8 cellular contexts compared by ENCODE assay signal in genomic region chr14:92973265-92973797, GRCh38. TPM values are rescaled to one million over a fixed set of nuclear protein-coding genes. Genes with fewer than 3 reads are reported as not detected.
DNase-seq lines count a peak whose midpoint lies in the region; ATAC-seq lines count a peak whose summit lies in the region.

No MANE protein-coding gene starts in this region.

- DNase-seq in NCI-H510A treated with DMSO at 0.1 percent for 48 hours (lab: John Stamatoyannopoulos, UW) (peak; percentile 82), NCI-H510A (lab: John Stamatoyannopoulos, UW) (no peak), M059J (ENCODE audit: low read depth) (peak; percentile 64), amygdala (lab: John Stamatoyannopoulos, UW) (peak in 53 of 56 donors; percentile 42 to 94 (median 75)), left ventricle myocardium superior (peak; percentile 90), retina (peak; percentile 87), GM19240 (ENCODE audit: insufficient read length, low spot score) (no peak)

- peak; percentile 93 for ATAC-seq in left ventricle myocardium superior
- ATAC-seq in GM19452 (IDR thresholded peaks at IDR 0.05; ENCODE audit: unreplicated experiment) = no peak

- intact Hi-C loops in left ventricle myocardium superior (cut with micrococcal nuclease) = no loop called here

RNA-seq across cellular contexts. Expression of gene CHGA, which starts 50.4 kb away (rescaled TPM):
- total RNA-seq in M059J (2014; rRNA removed; shearing (Covaris generic)) = not detected in 2 replicates
- total RNA-seq in left ventricle myocardium superior = not detected

Comparison
In these comparisons a context has a peak if more than half of its experiments do, and no peak if none do; other contexts are left out.
1. DNase-seq: peak in NCI-H510A treated with DMSO at 0.1 percent for 48 hours (single experiment), M059J (single experiment), amygdala (53 of 56), left ventricle myocardium superior (single experiment) and retina (single experiment); none in NCI-H510A (single experiment) and GM19240 (single experiment).